1 cellular context compared by ENCODE assay signal in genomic region chr17:58338907-58339774, GRCh38.
TF ChIP-seq lines count a peak whose summit lies in the region.

No MANE protein-coding gene starts in this region.

TF ChIP-seq in K562, 482 proteins besides CTCF, POLR2A, EP300 and RAD21 (continued from another document and continues in another):
- peak; percentile 83 for TF ChIP-seq ARID4B (CRISPR knock-in tag; IDR thresholded peaks at IDR 0.05)
- 0 out of 2 replicates have a peak, but pooled peaks have one; percentile 31 for TF ChIP-seq TOE1 (IDR thresholded peaks at IDR 0.05; ENCODE audit: borderline replicate concordance)
- no peak for TF ChIP-seq TOE1 (CRISPR knock-in tag; IDR thresholded peaks at IDR 0.05; ENCODE audit: borderline replicate concordance, low read depth)
- TF ChIP-seq PTBP1 (IDR thresholded peaks at IDR 0.05; ENCODE audit: low read depth, low read length) = no peak
- 0 out of 2 replicates have a peak, but pooled peaks have one; percentile 32 for TF ChIP-seq GTF2F1 (IDR thresholded peaks at IDR 0.05; ENCODE audit: low read depth, low read length)
- TF ChIP-seq, protein P1, sequence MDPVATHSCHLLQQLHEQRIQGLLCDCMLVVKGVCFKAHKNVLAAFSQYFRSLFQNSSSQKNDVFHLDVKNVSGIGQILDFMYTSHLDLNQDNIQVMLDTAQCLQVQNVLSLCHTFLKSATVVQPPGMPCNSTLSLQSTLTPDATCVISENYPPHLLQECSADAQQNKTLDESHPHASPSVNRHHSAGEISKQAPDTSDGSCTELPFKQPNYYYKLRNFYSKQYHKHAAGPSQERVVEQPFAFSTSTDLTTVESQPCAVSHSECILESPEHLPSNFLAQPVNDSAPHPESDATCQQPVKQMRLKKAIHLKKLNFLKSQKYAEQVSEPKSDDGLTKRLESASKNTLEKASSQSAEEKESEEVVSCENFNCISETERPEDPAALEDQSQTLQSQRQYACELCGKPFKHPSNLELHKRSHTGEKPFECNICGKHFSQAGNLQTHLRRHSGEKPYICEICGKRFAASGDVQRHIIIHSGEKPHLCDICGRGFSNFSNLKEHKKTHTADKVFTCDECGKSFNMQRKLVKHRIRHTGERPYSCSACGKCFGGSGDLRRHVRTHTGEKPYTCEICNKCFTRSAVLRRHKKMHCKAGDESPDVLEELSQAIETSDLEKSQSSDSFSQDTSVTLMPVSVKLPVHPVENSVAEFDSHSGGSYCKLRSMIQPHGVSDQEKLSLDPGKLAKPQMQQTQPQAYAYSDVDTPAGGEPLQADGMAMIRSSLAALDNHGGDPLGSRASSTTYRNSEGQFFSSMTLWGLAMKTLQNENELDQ (CRISPR knock-in tag; IDR thresholded peaks at IDR 0.05; ENCODE audit: borderline replicate concordance) = no peak
- TF ChIP-seq ZNF124 (CRISPR knock-in tag; IDR thresholded peaks at IDR 0.05) = no peak
- TF ChIP-seq ZKSCAN1 (IDR thresholded peaks at IDR 0.05; ENCODE audit: low read depth, low read length) = 0 out of 2 replicates have a peak, but pooled peaks have one; percentile 65
- TF ChIP-seq, protein P2, sequence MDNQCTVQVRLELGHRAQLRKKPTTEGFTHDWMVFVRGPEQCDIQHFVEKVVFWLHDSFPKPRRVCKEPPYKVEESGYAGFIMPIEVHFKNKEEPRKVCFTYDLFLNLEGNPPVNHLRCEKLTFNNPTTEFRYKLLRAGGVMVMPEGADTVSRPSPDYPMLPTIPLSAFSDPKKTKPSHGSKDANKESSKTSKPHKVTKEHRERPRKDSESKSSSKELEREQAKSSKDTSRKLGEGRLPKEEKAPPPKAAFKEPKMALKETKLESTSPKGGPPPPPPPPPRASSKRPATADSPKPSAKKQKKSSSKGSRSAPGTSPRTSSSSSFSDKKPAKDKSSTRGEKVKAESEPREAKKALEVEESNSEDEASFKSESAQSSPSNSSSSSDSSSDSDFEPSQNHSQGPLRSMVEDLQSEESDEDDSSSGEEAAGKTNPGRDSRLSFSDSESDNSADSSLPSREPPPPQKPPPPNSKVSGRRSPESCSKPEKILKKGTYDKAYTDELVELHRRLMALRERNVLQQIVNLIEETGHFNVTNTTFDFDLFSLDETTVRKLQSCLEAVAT (IDR thresholded peaks at IDR 0.05) = peak; percentile 61 to 83; a peak in 2 of 4 replicates
- TF ChIP-seq, protein P3, sequence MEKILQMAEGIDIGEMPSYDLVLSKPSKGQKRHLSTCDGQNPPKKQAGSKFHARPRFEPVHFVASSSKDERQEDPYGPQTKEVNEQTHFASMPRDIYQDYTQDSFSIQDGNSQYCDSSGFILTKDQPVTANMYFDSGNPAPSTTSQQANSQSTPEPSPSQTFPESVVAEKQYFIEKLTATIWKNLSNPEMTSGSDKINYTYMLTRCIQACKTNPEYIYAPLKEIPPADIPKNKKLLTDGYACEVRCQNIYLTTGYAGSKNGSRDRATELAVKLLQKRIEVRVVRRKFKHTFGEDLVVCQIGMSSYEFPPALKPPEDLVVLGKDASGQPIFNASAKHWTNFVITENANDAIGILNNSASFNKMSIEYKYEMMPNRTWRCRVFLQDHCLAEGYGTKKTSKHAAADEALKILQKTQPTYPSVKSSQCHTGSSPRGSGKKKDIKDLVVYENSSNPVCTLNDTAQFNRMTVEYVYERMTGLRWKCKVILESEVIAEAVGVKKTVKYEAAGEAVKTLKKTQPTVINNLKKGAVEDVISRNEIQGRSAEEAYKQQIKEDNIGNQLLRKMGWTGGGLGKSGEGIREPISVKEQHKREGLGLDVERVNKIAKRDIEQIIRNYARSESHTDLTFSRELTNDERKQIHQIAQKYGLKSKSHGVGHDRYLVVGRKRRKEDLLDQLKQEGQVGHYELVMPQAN (IDR thresholded peaks at IDR 0.05; ENCODE audit: borderline replicate concordance) = peak; percentile 70; the same call in 1 of the 2 replicates
- TF ChIP-seq OTX1 (CRISPR knock-in tag; IDR thresholded peaks at IDR 0.05) = peak; percentile 7; the same call in 1 of the 2 replicates
- TF ChIP-seq MBD2 (IDR thresholded peaks at IDR 0.05; ENCODE audit: borderline replicate concordance, low read depth) = peak; percentile 70; the same call in 1 of the 2 replicates
- TF ChIP-seq SUPT5H (IDR thresholded peaks at IDR 0.05) = peak; percentile 94
- peak; percentile 81; the same call in 1 of the 2 replicates for TF ChIP-seq MYNN (IDR thresholded peaks at IDR 0.05)
- TF ChIP-seq MYNN (CRISPR knock-in tag; IDR thresholded peaks at IDR 0.05) = no peak
- peak; percentile 87 for TF ChIP-seq POLR2H (tag; IDR thresholded peaks at IDR 0.05; ENCODE audit: low read depth)
- peak; percentile 21 for TF ChIP-seq KDM5B (IDR thresholded peaks at IDR 0.05; ENCODE audit: insufficient replicate concordance, low read depth, low read length)
- TF ChIP-seq SRSF3 (IDR thresholded peaks at IDR 0.05; ENCODE audit: insufficient read depth, low read length) = no peak
- no peak for TF ChIP-seq HIVEP1 (CRISPR knock-in tag; IDR thresholded peaks at IDR 0.05)
- TF ChIP-seq, protein P4, sequence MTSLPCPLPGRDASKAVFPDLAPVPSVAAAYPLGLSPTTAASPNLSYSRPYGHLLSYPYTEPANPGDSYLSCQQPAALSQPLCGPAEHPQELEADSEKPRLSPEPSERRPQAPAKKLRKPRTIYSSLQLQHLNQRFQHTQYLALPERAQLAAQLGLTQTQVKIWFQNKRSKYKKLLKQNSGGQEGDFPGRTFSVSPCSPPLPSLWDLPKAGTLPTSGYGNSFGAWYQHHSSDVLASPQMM (CRISPR knock-in tag; IDR thresholded peaks at IDR 0.05) = no peak
- peak; percentile 90 for TF ChIP-seq TAF9B (IDR thresholded peaks at IDR 0.05; ENCODE audit: partially characterized antibody)
- no peak for TF ChIP-seq NFXL1 (CRISPR knock-in tag; IDR thresholded peaks at IDR 0.05)
- TF ChIP-seq, protein P5, sequence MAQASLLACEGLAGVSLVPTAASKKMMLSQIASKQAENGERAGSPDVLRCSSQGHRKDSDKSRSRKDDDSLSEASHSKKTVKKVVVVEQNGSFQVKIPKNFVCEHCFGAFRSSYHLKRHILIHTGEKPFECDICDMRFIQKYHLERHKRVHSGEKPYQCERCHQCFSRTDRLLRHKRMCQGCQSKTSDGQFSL (CRISPR knock-in tag; IDR thresholded peaks at IDR 0.05) = no peak
- TF ChIP-seq, protein P5 (tag; IDR thresholded peaks at IDR 0.05) = peak in 1 of 2 experiments; percentile 38; a peak in 1 of 4 replicates
- no peak for TF ChIP-seq DEAF1 (CRISPR knock-in tag; IDR thresholded peaks at IDR 0.05)
- TF ChIP-seq TEAD2 (tag; IDR thresholded peaks at IDR 0.05) = no peak
- TF ChIP-seq, protein P6, sequence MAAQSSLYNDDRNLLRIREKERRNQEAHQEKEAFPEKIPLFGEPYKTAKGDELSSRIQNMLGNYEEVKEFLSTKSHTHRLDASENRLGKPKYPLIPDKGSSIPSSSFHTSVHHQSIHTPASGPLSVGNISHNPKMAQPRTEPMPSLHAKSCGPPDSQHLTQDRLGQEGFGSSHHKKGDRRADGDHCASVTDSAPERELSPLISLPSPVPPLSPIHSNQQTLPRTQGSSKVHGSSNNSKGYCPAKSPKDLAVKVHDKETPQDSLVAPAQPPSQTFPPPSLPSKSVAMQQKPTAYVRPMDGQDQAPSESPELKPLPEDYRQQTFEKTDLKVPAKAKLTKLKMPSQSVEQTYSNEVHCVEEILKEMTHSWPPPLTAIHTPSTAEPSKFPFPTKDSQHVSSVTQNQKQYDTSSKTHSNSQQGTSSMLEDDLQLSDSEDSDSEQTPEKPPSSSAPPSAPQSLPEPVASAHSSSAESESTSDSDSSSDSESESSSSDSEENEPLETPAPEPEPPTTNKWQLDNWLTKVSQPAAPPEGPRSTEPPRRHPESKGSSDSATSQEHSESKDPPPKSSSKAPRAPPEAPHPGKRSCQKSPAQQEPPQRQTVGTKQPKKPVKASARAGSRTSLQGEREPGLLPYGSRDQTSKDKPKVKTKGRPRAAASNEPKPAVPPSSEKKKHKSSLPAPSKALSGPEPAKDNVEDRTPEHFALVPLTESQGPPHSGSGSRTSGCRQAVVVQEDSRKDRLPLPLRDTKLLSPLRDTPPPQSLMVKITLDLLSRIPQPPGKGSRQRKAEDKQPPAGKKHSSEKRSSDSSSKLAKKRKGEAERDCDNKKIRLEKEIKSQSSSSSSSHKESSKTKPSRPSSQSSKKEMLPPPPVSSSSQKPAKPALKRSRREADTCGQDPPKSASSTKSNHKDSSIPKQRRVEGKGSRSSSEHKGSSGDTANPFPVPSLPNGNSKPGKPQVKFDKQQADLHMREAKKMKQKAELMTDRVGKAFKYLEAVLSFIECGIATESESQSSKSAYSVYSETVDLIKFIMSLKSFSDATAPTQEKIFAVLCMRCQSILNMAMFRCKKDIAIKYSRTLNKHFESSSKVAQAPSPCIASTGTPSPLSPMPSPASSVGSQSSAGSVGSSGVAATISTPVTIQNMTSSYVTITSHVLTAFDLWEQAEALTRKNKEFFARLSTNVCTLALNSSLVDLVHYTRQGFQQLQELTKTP (IDR thresholded peaks at IDR 0.05; ENCODE audit: low read depth in 1 of 2, partially characterized antibody in 2 of 2) = peak in 1 of 2 experiments; percentile 53
- TF ChIP-seq SFPQ (IDR thresholded peaks at IDR 0.05; ENCODE audit: low read depth, low read length) = no peak
- no peak for TF ChIP-seq MEIS2 (IDR thresholded peaks at IDR 0.05; ENCODE audit: partially characterized antibody)
- 0 out of 2 replicates have a peak, but pooled peaks have one; percentile 40 for TF ChIP-seq LCOR (CRISPR knock-in tag; IDR thresholded peaks at IDR 0.05)
- TF ChIP-seq, protein P7, sequence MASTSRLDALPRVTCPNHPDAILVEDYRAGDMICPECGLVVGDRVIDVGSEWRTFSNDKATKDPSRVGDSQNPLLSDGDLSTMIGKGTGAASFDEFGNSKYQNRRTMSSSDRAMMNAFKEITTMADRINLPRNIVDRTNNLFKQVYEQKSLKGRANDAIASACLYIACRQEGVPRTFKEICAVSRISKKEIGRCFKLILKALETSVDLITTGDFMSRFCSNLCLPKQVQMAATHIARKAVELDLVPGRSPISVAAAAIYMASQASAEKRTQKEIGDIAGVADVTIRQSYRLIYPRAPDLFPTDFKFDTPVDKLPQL (IDR thresholded peaks at IDR 0.05; ENCODE audit: extremely low read depth, insufficient read length) = no peak
- TF ChIP-seq ARID1B (IDR thresholded peaks at IDR 0.05) = no peak; the same call in 1 of the 2 replicates
- TF ChIP-seq ATF7 (IDR thresholded peaks at IDR 0.05) = 0 out of 2 replicates have a peak, but pooled peaks have one; percentile 34
- peak; percentile 76 for TF ChIP-seq DACH1 (IDR thresholded peaks at IDR 0.05; ENCODE audit: partially characterized antibody)
- TF ChIP-seq SREBF2 (CRISPR knock-in tag; IDR thresholded peaks at IDR 0.05) = no peak
- peak; percentile 36 for TF ChIP-seq SMAD4 (CRISPR knock-in tag; conservative IDR thresholded peaks at IDR 0.05)
- no peak for TF ChIP-seq KAT2B (IDR thresholded peaks at IDR 0.05; ENCODE audit: low read depth, low read length)
- peak; percentile 26; the same call in 1 of the 2 replicates for TF ChIP-seq RNF2 (IDR thresholded peaks at IDR 0.05)
- TF ChIP-seq HDAC3 (IDR thresholded peaks at IDR 0.05; ENCODE audit: borderline replicate concordance, partially characterized antibody) = no peak
- no peak for TF ChIP-seq KLF10 (CRISPR knock-in tag; IDR thresholded peaks at IDR 0.05)
- TF ChIP-seq MED1 (CRISPR knock-in tag; IDR thresholded peaks at IDR 0.05; ENCODE audit: borderline replicate concordance) = no peak
